In genomic region chr12:114625294-114625851, GRCh38 we compare ENCODE assay signal across 7 cellular contexts. TPM values are rescaled to one million over a fixed set of nuclear protein-coding genes. Genes with fewer than 3 reads are reported as not detected.
DNase-seq lines count a peak whose midpoint lies in the region; ATAC-seq and TF ChIP-seq lines count a peak whose summit lies in the region.

No MANE protein-coding gene starts in this region.

- intact Hi-C loops in breast epithelium (cut with DNase I; ENCODE audit: low total_unique reads), result no loop called here

- no peaks in the 10 kb centered on the region for H3K36me3 ChIP-seq in breast epithelium

- no peak overlapping the region for H3K4me3 ChIP-seq in HFF-Myc (replicated peaks; ENCODE audit: low read depth, low read length)
- H3K4me3 ChIP-seq in breast epithelium, result no peak overlapping the region

- no peaks in the 10 kb centered on the region for H3K27me3 ChIP-seq in breast epithelium

- H3K9me3 ChIP-seq in breast epithelium, result no peaks in the 10 kb centered on the region

- H3K27ac ChIP-seq in breast epithelium, result no peak overlapping the region

- no peak for TF ChIP-seq POLR2A in breast epithelium (IDR thresholded peaks at IDR 0.05)

- peak; percentile 88 for TF ChIP-seq CTCF in HFF-Myc (IDR thresholded peaks at IDR 0.05; ENCODE audit: low read depth, low read length, missing control alignments)
- TF ChIP-seq CTCF in breast epithelium (IDR thresholded peaks at IDR 0.05), result peak in 2 of 3 donors; percentile 47 to 64

- peak; percentile 62 for DNase-seq in DMS79 treated with DMSO at 0.1 percent for 48 hours (lab: John Stamatoyannopoulos, UW)
- DNase-seq in HFF-Myc (ENCODE audit: extremely low read depth, low read depth), result peak; percentile 40
- peak; percentile 45 for DNase-seq in RPMI7951 (ENCODE audit: low read depth)
- no peak for DNase-seq in breast epithelium (ENCODE audit: low spot score in 2 of 2)
- DNase-seq in myocyte (ENCODE audit: low read depth), result peak; percentile 58

- H3K4me1 ChIP-seq in breast epithelium, result no peaks in the 10 kb centered on the region

- ATAC-seq in GM21528 (IDR thresholded peaks at IDR 0.05; ENCODE audit: low FRiP score, unreplicated experiment) (no peak), GM18909 (IDR thresholded peaks at IDR 0.05; ENCODE audit: poor library complexity, unreplicated experiment) (no peak)

RNA-seq across cellular contexts. Expression of gene TBX3, which starts 58.6 kb away (rescaled TPM):
- 51.4 and 61.6 TPM in 2 replicates for total RNA-seq in RPMI7951 (2014; rRNA removed; shearing (Covaris generic))
- total RNA-seq in breast epithelium (100 to 1,000 TPM in 1 of 3 donors, 10 to 100 TPM in 2; 21.3 to 115 (median 78.3) TPM), myocyte (7.0 and 8.8 TPM in 2 replicates)
- polyA plus RNA-seq in myocyte (2012), result 1.2 TPM

Comparison
In these comparisons a context has a peak if more than half of its experiments do, and no peak if none do; other contexts are left out.
1. DNase-seq: peak in DMS79 treated with DMSO at 0.1 percent for 48 hours (single experiment), HFF-Myc (single experiment), RPMI7951 (single experiment) and myocyte (single experiment); none in breast epithelium (0 of 2).